In the genomic region with DNA sequence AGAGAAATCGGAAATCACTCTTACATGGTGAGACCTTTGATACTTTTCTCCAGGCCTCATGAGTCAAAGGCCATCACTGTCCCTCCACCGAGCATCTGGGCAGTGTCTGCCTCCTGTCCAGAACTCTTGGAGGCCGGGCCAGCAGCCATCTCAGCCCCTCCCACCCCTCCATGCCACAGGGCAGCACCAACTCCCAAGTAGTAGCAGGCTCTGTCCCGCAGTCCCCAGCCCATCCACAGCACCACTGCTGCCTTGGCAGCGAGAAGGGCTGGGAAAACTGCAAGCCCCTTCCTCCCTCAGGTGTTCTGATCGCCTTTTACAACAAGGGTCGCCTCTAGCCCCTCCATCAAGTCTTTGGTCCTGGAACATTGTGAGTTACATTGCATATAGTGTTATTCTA, we compare ENCODE assay signal across 17 cellular contexts. TPM values are rescaled to one million over a fixed set of nuclear protein-coding genes. Genes with fewer than 3 reads are reported as not detected.
A peak's percentile ranks its signal among the peaks of the same experiment; 100 is the strongest.
DNase-seq lines count a peak whose midpoint lies in the region; ATAC-seq and TF ChIP-seq lines count a peak whose summit lies in the region.
"Had no signal": no experiment of that assay in that cellular context is flagged by ENCODE, and none has a peak within 500 bp of the region (broad histone marks: within the 10 kb centered on the region; RNA-seq: fewer than 3 reads in every experiment).

No MANE protein-coding gene starts in this region.

- DNase-seq in Panc1 (ENCODE audit: low read depth, low spot score) (no peak), SK-N-DZ (ENCODE audit: low spot score) (peak; percentile 48), posterior vena cava (ENCODE audit: low spot score) (peak; percentile 62), glutamatergic neuron (no peak), G401 (ENCODE audit: low spot score) (no peak)
- DNase-seq in activated T-cell treated with anti-CD3 and anti-CD28 coated beads, Interleukin-2, amount 50 U/mL, for 72 hours, result no peak
- DNase-seq: ACHN; BE2C; Caco-2; CD4-positive, alpha-beta T cell; DMS153; DMS79; GF-D8; HCEC 1CT had no signal

- H3K4me1 Mint-ChIP-seq in activated T-cell treated with anti-CD3 and anti-CD28 coated beads, Interleukin-2, amount 50 U/mL, for 72 hours (ENCODE audit: low read depth), result peaks cover 13% of the 10 kb centered on the region
- peaks cover 21% of the 10 kb centered on the region for H3K4me1 Mint-ChIP-seq in glutamatergic neuron (ENCODE audit: low read depth, unreplicated experiment)

- no peak overlapping the region for H3K4me3 ChIP-seq in Panc1 (ENCODE audit: low read depth in 2 of 2, low read length in 2 of 2)
- H3K4me3 ChIP-seq: GM23338 had no signal

- H3K9me3 ChIP-seq in Panc1 (ENCODE audit: control insufficient read depth, insufficient read depth, low read depth, low read length), result no peaks in the 10 kb centered on the region
- H3K9me3 ChIP-seq: BE2C, Caco-2 had no signal

- no peaks in the 10 kb centered on the region for H3K36me3 ChIP-seq in Panc1 (ENCODE audit: control insufficient read depth, insufficient read depth, low read length)
- H3K36me3 ChIP-seq: BE2C had no signal

- no peaks in the 10 kb centered on the region for H3K27me3 ChIP-seq in Panc1 (ENCODE audit: control insufficient read depth, insufficient read depth, low read length)
- H3K27me3 ChIP-seq: BE2C had no signal

- 0 out of 2 replicates have a peak, but pooled peaks have one; percentile 22 for ATAC-seq in Panc1
- no peak for ATAC-seq in activated T-cell treated with anti-CD3 and anti-CD28 coated beads, Interleukin-2, amount 50 U/mL, for 72 hours (replicated peaks in 1 of 2)
- ATAC-seq: GM23338 had no signal

- POLR2A ChIA-PET in Panc1 (lab: Charles Lee), result no interaction called here

- no peak overlapping the region for H3K27ac ChIP-seq in Panc1 (ENCODE audit: low read length)
- H3K27ac ChIP-seq: C4-2B, HL-60 had no signal

- peaks cover 5% of the 10 kb centered on the region; the same call in 1 of the 2 replicates for H3K4me1 ChIP-seq in Panc1 (ENCODE audit: control insufficient read depth, insufficient read depth, low read length)
- H3K4me1 ChIP-seq: BE2C had no signal

- in situ Hi-C loops in Panc1 (cut with HindIII; ENCODE audit: low pct_unique_long_range_greater_than_20kb, low sequenced_read_pairs), result no loop called here
- in situ Hi-C loops in G401 (cut with HindIII; ENCODE audit: low sequenced_read_pairs), result no loop called here

- H3K9me3 Mint-ChIP-seq in activated T-cell treated with anti-CD3 and anti-CD28 coated beads, Interleukin-2, amount 50 U/mL, for 72 hours, result no peaks in the 10 kb centered on the region
- peaks cover 12% of the 10 kb centered on the region for H3K9me3 Mint-ChIP-seq in glutamatergic neuron (ENCODE audit: unreplicated experiment)
- H3K9me3 Mint-ChIP-seq: CD4-positive, alpha-beta T cell had no signal

- peaks cover 3 to 5% of the 10 kb centered on the region in 2 donors for H3K36me3 Mint-ChIP-seq in activated T-cell treated with anti-CD3 and anti-CD28 coated beads, Interleukin-2, amount 50 U/mL, for 72 hours (ENCODE audit: insufficient read depth in 2 of 2)
- H3K36me3 Mint-ChIP-seq in glutamatergic neuron (ENCODE audit: unreplicated experiment), result peaks cover 29% of the 10 kb centered on the region

- intact Hi-C loops in Panc1 (cut with micrococcal nuclease; ENCODE audit: unreplicated experiment) (no loop called here), posterior vena cava (cut with DNase I) (loop anchor here (1.0 to 10.0 kb wide), 2 partner anchors 31 to 453 kb away; no protein-coding TSS in a partner anchor)

- H3K27me3 Mint-ChIP-seq in activated T-cell treated with anti-CD3 and anti-CD28 coated beads, Interleukin-2, amount 50 U/mL, for 72 hours (ENCODE audit: low read depth), result no peaks in the 10 kb centered on the region
- peaks cover 10% of the 10 kb centered on the region for H3K27me3 Mint-ChIP-seq in glutamatergic neuron (ENCODE audit: unreplicated experiment)
- H3K27me3 Mint-ChIP-seq: CD4-positive, alpha-beta T cell had no signal

- BruUV-seq in Panc1 (replicated peaks; lab: Mats Ljungman, UMichigan), result no TSS peak

- H3K4me3 Mint-ChIP-seq in activated T-cell treated with anti-CD3 and anti-CD28 coated beads, Interleukin-2, amount 50 U/mL, for 72 hours, result no peak overlapping the region
- no peak overlapping the region for H3K4me3 Mint-ChIP-seq in glutamatergic neuron (ENCODE audit: unreplicated experiment)
- H3K4me3 Mint-ChIP-seq: CD4-positive, alpha-beta T cell; GM23338 had no signal

- CTCF ChIA-PET in Panc1 (lab: Charles Lee), result no interaction called here

- TF ChIP-seq CTCF in Panc1 (IDR thresholded peaks at IDR 0.05) (no peak), glutamatergic neuron (IDR thresholded peaks at IDR 0.05; ENCODE audit: partially characterized antibody, unreplicated experiment) (no peak)

- H3K27ac Mint-ChIP-seq in activated T-cell treated with anti-CD3 and anti-CD28 coated beads, Interleukin-2, amount 50 U/mL, for 72 hours, result no peak overlapping the region
- no peak overlapping the region for H3K27ac Mint-ChIP-seq in glutamatergic neuron (ENCODE audit: unreplicated experiment)
- H3K27ac Mint-ChIP-seq: CD4-positive, alpha-beta T cell; GM23338 had no signal

RNA-seq across cellular contexts. Expression of gene LYSMD4, which starts 5.5 kb away (rescaled TPM):
- 8.9 TPM for total RNA-seq in Panc1 (2021; ENCODE audit: unreplicated experiment)
- polyA plus RNA-seq in Panc1 (2012; ENCODE audit: insufficient read length), result 6.4 TPM
- 18.9 and 28.8 TPM in 2 replicates for polyA plus RNA-seq in SK-N-DZ (2014; cell fraction: cytosol; rRNA removed)
- polyA plus RNA-seq in SK-N-DZ (2014; cell fraction: nucleus; rRNA removed), result 51.3 and 59.9 TPM in 2 replicates
- total RNA-seq in posterior vena cava, result 1 to 10 TPM; 6.8 to 7.5 TPM
- 10 to 100 TPM in 1 of 2 donors, 1 to 10 TPM in 1; 9.7 to 11.7 TPM for total RNA-seq in activated T-cell treated with anti-CD3 and anti-CD28 coated beads, Interleukin-2, amount 50 U/mL, for 72 hours
- 49.8 TPM for total RNA-seq in glutamatergic neuron (ENCODE audit: unreplicated experiment)
- 8.0 and 9.1 TPM in 2 replicates for total RNA-seq in G401 (2014; rRNA removed; shearing (Covaris generic))

Comparison
In these comparisons a context has a peak if more than half of its experiments do, and no peak if none do; other contexts are left out.
1. DNase-seq: peak in SK-N-DZ (single experiment) and posterior vena cava (single experiment); none in Panc1 (single experiment), activated T-cell treated with anti-CD3 and anti-CD28 coated beads, Interleukin-2, amount 50 U/mL, for 72 hours (0 of 2), glutamatergic neuron (single experiment) and G401 (single experiment).